Comparison of ENCODE assay signal across 9 cellular contexts in genomic region chr1:82161651-82162238, GRCh38.
DNase-seq lines count a peak whose midpoint lies in the region; ATAC-seq and TF ChIP-seq lines count a peak whose summit lies in the region.
"Had no signal": no experiment of that assay in that cellular context is flagged by ENCODE, and none has a peak within 500 bp of the region (broad histone marks: within the 10 kb centered on the region; RNA-seq: fewer than 3 reads in every experiment).

No MANE protein-coding gene starts in this region.

- H3K4me3 Mint-ChIP-seq in nephron progenitor cell, result peak overlapping the region; percentile 62

- peak overlapping the region; percentile 90 for H3K27ac Mint-ChIP-seq in nephron progenitor cell

- H3K36me3 Mint-ChIP-seq in nephron progenitor cell (ENCODE audit: low read depth), result no peaks in the 10 kb centered on the region

- DNase-seq in Jurkat, Clone E6-1 (ENCODE audit: low read depth, low spot score), result peak; percentile 29
- peak; percentile 3 for DNase-seq in amniotic epithelial cell (ENCODE audit: low read depth)
- peak; percentile 7 for DNase-seq in nephron progenitor cell
- DNase-seq in RKO (ENCODE audit: low spot score), result no peak
- no peak for DNase-seq in activated CD8-positive, alpha-beta memory T cell treated with anti-CD3 and anti-CD28 coated beads, Interleukin-2, amount 50 U/mL, for 48 hours
- DNase-seq in NCI-H1694 (lab: John Stamatoyannopoulos, UW), result no peak

- H3K4me1 Mint-ChIP-seq in nephron progenitor cell, result peaks cover 36% of the 10 kb centered on the region

- H3K9me3 Mint-ChIP-seq in nephron progenitor cell, result peaks cover 4% of the 10 kb centered on the region

- peak overlapping the region; percentile 12; the same call in 1 of the 2 replicates for H3K4me3 ChIP-seq in GM08714 (ENCODE audit: low read length)
- peak overlapping the region; percentile 13; the same call in 1 of the 2 replicates for H3K4me3 ChIP-seq in Jurkat, Clone E6-1 (ENCODE audit: low read length)

- no peaks in the 10 kb centered on the region for H3K27me3 Mint-ChIP-seq in nephron progenitor cell (ENCODE audit: low read depth, poor library complexity)

- no peak for TF ChIP-seq CTCF in nephron progenitor cell (IDR thresholded peaks at IDR 0.05)

- ATAC-seq in GM21786 (IDR thresholded peaks at IDR 0.05; ENCODE audit: unreplicated experiment), result no peak
- ATAC-seq: HCT116 had no signal

Comparison
In these comparisons a context has a peak if more than half of its experiments do, and no peak if none do; other contexts are left out.
1. DNase-seq: peak in Jurkat, Clone E6-1 (single experiment), amniotic epithelial cell (single experiment) and nephron progenitor cell (single experiment); none in RKO (single experiment), activated CD8-positive, alpha-beta memory T cell treated with anti-CD3 and anti-CD28 coated beads, Interleukin-2, amount 50 U/mL, for 48 hours (single experiment) and NCI-H1694 (single experiment).